In the genomic region with DNA sequence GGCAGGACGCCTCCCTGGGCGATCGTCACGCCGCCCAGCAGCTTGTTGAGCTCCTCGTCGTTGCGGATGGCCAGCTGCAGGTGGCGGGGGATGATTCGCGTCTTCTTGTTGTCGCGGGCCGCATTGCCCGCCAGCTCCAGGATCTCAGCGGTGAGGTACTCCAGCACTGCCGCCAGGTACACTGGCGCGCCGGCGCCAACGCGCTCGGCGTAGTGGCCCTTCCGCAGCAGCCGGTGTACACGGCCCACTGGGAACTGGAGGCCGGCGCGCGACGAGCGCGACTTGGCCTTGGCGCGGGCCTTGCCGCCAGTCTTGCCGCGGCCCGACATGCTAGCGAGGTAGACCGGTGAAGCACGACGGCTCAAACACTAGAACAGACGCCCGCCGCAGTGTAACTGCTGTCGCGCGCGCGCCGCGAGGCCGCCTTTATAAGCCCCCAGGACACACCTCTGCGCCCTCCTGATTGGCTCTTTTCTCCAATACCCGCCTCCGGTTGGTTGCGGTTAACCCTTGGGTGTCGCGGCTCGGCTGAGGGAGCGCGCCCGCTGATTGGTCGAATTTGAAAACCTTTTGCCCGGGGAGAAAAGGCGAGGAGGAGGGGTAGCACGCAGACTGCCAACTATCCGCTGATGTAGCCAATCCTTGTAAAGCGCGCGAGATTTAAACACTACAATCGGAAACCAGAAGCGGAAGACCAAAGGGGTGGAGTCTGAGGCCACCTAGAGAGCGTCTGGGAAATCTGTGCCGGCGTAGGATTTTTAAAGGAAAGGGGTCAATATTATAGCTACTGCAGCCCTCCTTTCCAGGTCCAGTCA, we compare ENCODE assay signal across 8 cellular contexts.
DNase-seq lines count a peak whose midpoint lies in the region; ATAC-seq and TF ChIP-seq lines count a peak whose summit lies in the region.

No MANE protein-coding gene starts in this region.

- TF ChIP-seq POLR2A in GM18951 (IDR thresholded peaks at IDR 0.05; ENCODE audit: extremely low read depth, insufficient read depth, insufficient read length), result peak; percentile 100

- H3K4me3 ChIP-seq in WI38 (ENCODE audit: low read depth, low read length) (peak overlapping the region; percentile 81), cardiac fibroblast (replicated peaks in 1 of 2; ENCODE audit: low read depth in 2 of 2, low read length in 2 of 2) (peak overlapping the region; percentile 73 to 81), skin epidermis (peak overlapping the region; percentile 56 to 93 (median 83))

- ATAC-seq in HG03175 (IDR thresholded peaks at IDR 0.05; ENCODE audit: unreplicated experiment), result peak; percentile 89

- peak overlapping the region; percentile 44 to 97 (median 89) for H3K27ac ChIP-seq in skin epidermis

- DNase-seq in AG08396 (ENCODE audit: low spot score), result peak; percentile 99
- DNase-seq in NCI-H2227 (lab: John Stamatoyannopoulos, UW; ENCODE audit: unreplicated experiment), result peak; percentile 98
- peak; percentile 100 for DNase-seq in cardiac fibroblast (ENCODE audit: low read depth in 2 of 2)
- DNase-seq in iPS-NIHi11 (ENCODE audit: low spot score), result peak; percentile 95

- in situ Hi-C loops in GM18951 (cut with MboI; ENCODE audit: low sequenced_read_pairs, unreplicated experiment), result no loop called here

- TF ChIP-seq CTCF in WI38 (IDR thresholded peaks at IDR 0.05; ENCODE audit: low read depth, low read length) (no peak; the same call in 1 of the 2 replicates), cardiac fibroblast (IDR thresholded peaks at IDR 0.05; ENCODE audit: low read depth, low read length) (no peak)

Comparison
In these comparisons a context has a peak if more than half of its experiments do, and no peak if none do; other contexts are left out.
1. Peak in every context shown above with its lines: DNase-seq, ATAC-seq, H3K4me3 ChIP-seq and H3K27ac ChIP-seq.